ENCODE assay signal across 1 cellular context in genomic region chr14:67695394-67695949, GRCh38.
TF ChIP-seq lines count a peak whose summit lies in the region.

RDH11 (minus strand) TSS chr14:67695764; CDS start chr14:67695703, 61 bp downstream.

TF ChIP-seq in HepG2, 621 proteins besides CTCF, POLR2A, EP300 and RAD21 (continued from another document and continues in another):
- TF ChIP-seq ZFP91 (CRISPR knock-in tag; IDR thresholded peaks at IDR 0.05; ENCODE audit: borderline replicate concordance), result peak; percentile 55; the same call in 1 of the 2 replicates
- TF ChIP-seq KLF13 (CRISPR knock-in tag; IDR thresholded peaks at IDR 0.05), result no peak
- peak; percentile 22; the same call in 1 of the 2 replicates for TF ChIP-seq TBX2 (CRISPR knock-in tag; IDR thresholded peaks at IDR 0.05; ENCODE audit: borderline replicate concordance)
- TF ChIP-seq ZNF878 (CRISPR knock-in tag; IDR thresholded peaks at IDR 0.05), result no peak
- no peak for TF ChIP-seq ZFP62 (CRISPR knock-in tag; IDR thresholded peaks at IDR 0.05)
- TF ChIP-seq ZNF776 (CRISPR knock-in tag; IDR thresholded peaks at IDR 0.05), result 0 out of 2 replicates have a peak, but pooled peaks have one; percentile 28
- TF ChIP-seq HMGXB4 (CRISPR knock-in tag; IDR thresholded peaks at IDR 0.05; ENCODE audit: borderline replicate concordance in 1 of 2, low read depth in 1 of 2), result peak in 1 of 2 experiments; percentile 63; a peak in 2 of 4 replicates
- no peak for TF ChIP-seq ZNF652 (CRISPR knock-in tag; IDR thresholded peaks at IDR 0.05; ENCODE audit: borderline replicate concordance, low read depth)
- TF ChIP-seq ZMYM2 (CRISPR knock-in tag; IDR thresholded peaks at IDR 0.05), result no peak
- no peak for TF ChIP-seq ZNF430 (CRISPR knock-in tag; IDR thresholded peaks at IDR 0.05)
- TF ChIP-seq NR2C2 (CRISPR knock-in tag; IDR thresholded peaks at IDR 0.05; ENCODE audit: borderline replicate concordance), result peak; percentile 67; the same call in 1 of the 2 replicates
- TF ChIP-seq ATF5 (CRISPR knock-in tag; IDR thresholded peaks at IDR 0.05; ENCODE audit: low read depth), result no peak
- TF ChIP-seq ATF2 (CRISPR knock-in tag; IDR thresholded peaks at IDR 0.05), result no peak
- peak; percentile 38; the same call in 1 of the 2 replicates for TF ChIP-seq ZNF792 (CRISPR knock-in tag; IDR thresholded peaks at IDR 0.05)
- no peak for TF ChIP-seq ZNF597 (CRISPR knock-in tag; IDR thresholded peaks at IDR 0.05)
- no peak for TF ChIP-seq JARID2 (CRISPR knock-in tag; IDR thresholded peaks at IDR 0.05; ENCODE audit: insufficient replicate concordance)
- TF ChIP-seq ZSCAN29 (CRISPR knock-in tag; conservative IDR thresholded peaks at IDR 0.05), result 0 out of 2 replicates have a peak, but pooled peaks have one; percentile 31
- peak; percentile 23; the same call in 1 of the 2 replicates for TF ChIP-seq FOXA3 (CRISPR knock-in tag; IDR thresholded peaks at IDR 0.05)
- TF ChIP-seq CAMTA2 (CRISPR knock-in tag; IDR thresholded peaks at IDR 0.05; ENCODE audit: borderline replicate concordance), result 0 out of 2 replicates have a peak, but pooled peaks have one; percentile 28
- TF ChIP-seq ASH2L (IDR thresholded peaks at IDR 0.05; ENCODE audit: insufficient read length, low read depth, low read length), result peak; percentile 68
- no peak for TF ChIP-seq MBNL3 (CRISPR knock-in tag; conservative IDR thresholded peaks at IDR 0.05)
- TF ChIP-seq HMG20A (CRISPR knock-in tag; IDR thresholded peaks at IDR 0.05; ENCODE audit: borderline replicate concordance), result no peak
- peak; percentile 81 for TF ChIP-seq CREM (IDR thresholded peaks at IDR 0.05)
- TF ChIP-seq CREM (CRISPR knock-in tag; IDR thresholded peaks at IDR 0.05), result no peak
- TF ChIP-seq GPBP1L1 (CRISPR knock-in tag; IDR thresholded peaks at IDR 0.05), result no peak
- no peak for TF ChIP-seq ZNF646 (CRISPR knock-in tag; IDR thresholded peaks at IDR 0.05)
- TF ChIP-seq ZNF563 (CRISPR knock-in tag; IDR thresholded peaks at IDR 0.05), result no peak
- no peak for TF ChIP-seq ZNF484 (CRISPR knock-in tag; IDR thresholded peaks at IDR 0.05; ENCODE audit: borderline replicate concordance, low read depth)
- TF ChIP-seq KDM5A (IDR thresholded peaks at IDR 0.05; ENCODE audit: borderline replicate concordance, low read length), result peak; percentile 76; the same call in 1 of the 2 replicates
- TF ChIP-seq ZNF549 (CRISPR knock-in tag; IDR thresholded peaks at IDR 0.05), result no peak
- TF ChIP-seq ZSCAN21 (CRISPR knock-in tag; IDR thresholded peaks at IDR 0.05; ENCODE audit: borderline replicate concordance), result peak; percentile 67; the same call in 1 of the 2 replicates
- TF ChIP-seq ZNF263 (CRISPR knock-in tag; IDR thresholded peaks at IDR 0.05), result no peak
- no peak for TF ChIP-seq ZNF512B (CRISPR knock-in tag; IDR thresholded peaks at IDR 0.05; ENCODE audit: borderline replicate concordance)
- 0 out of 2 replicates have a peak, but pooled peaks have one; percentile 1 for TF ChIP-seq ZBTB38 (CRISPR knock-in tag; IDR thresholded peaks at IDR 0.05)
- TF ChIP-seq ZNF879 (CRISPR knock-in tag; IDR thresholded peaks at IDR 0.05), result no peak
- no peak for TF ChIP-seq MEF2D (CRISPR knock-in tag; IDR thresholded peaks at IDR 0.05)
- TF ChIP-seq ZBTB25 (CRISPR knock-in tag; IDR thresholded peaks at IDR 0.05), result no peak
- no peak for TF ChIP-seq PHF21A (CRISPR knock-in tag; IDR thresholded peaks at IDR 0.05)
- TF ChIP-seq MXD1 (CRISPR knock-in tag; IDR thresholded peaks at IDR 0.05), result 0 out of 2 replicates have a peak, but pooled peaks have one; percentile 64
